1 cellular context compared by ENCODE assay signal in the genomic region with DNA sequence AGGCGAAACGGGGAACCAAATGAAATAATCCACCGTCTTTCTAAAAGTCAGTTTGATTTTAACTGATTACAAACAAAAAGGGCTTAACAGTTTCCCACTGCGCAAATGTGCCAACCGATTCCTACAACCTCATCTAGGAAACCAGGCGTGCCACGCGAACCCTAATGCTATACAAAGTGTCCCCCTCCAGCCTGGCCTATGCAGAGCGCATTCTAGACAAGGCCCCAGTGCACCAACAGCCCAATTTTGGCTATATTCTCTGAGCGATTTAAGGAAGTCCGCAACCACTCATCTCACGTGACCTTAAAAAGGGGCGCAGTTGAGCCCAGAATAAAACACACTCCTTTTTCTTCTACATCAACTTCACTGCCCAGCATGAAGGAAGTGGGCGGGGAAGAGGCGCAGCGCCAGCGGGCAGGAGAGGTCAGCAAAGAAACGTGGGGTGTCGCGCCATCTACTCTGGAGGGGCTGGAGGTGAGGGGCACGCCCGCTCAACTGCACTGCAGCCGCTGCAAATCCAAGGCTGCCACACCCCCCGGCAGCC.
TF ChIP-seq lines count a peak whose summit lies in the region.

No MANE protein-coding gene starts in this region.

TF ChIP-seq in H1, 55 proteins besides CTCF, POLR2A, EP300 and RAD21:
- peak; percentile 89 for TF ChIP-seq SAP30 (IDR thresholded peaks at IDR 0.05; ENCODE audit: insufficient read depth, insufficient replicate concordance, low read length)
- TF ChIP-seq POLR2AphosphoS5 (IDR thresholded peaks at IDR 0.05; ENCODE audit: low read depth, low read length): 0 out of 2 replicates have a peak, but pooled peaks have one; percentile 16
- no peak for TF ChIP-seq YY1 (IDR thresholded peaks at IDR 0.05; ENCODE audit: low read depth, low read length)
- no peak for TF ChIP-seq CBX8 (IDR thresholded peaks at IDR 0.05; ENCODE audit: borderline replicate concordance, low read depth, low read length)
- TF ChIP-seq RBBP5 (IDR thresholded peaks at IDR 0.05; ENCODE audit: borderline replicate concordance, low read depth, low read length): 0 out of 2 replicates have a peak, but pooled peaks have one; percentile 2
- TF ChIP-seq, protein P1, sequence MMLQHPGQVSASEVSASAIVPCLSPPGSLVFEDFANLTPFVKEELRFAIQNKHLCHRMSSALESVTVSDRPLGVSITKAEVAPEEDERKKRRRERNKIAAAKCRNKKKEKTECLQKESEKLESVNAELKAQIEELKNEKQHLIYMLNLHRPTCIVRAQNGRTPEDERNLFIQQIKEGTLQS (IDR thresholded peaks at IDR 0.05; ENCODE audit: insufficient read depth, low read depth, low read length): 0 out of 2 replicates have a peak, but pooled peaks have one; percentile 6
- TF ChIP-seq CEBPB (IDR thresholded peaks at IDR 0.05; ENCODE audit: low read depth, low read length): no peak
- TF ChIP-seq, protein P2, sequence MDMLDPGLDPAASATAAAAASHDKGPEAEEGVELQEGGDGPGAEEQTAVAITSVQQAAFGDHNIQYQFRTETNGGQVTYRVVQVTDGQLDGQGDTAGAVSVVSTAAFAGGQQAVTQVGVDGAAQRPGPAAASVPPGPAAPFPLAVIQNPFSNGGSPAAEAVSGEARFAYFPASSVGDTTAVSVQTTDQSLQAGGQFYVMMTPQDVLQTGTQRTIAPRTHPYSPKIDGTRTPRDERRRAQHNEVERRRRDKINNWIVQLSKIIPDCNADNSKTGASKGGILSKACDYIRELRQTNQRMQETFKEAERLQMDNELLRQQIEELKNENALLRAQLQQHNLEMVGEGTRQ (IDR thresholded peaks at IDR 0.05; ENCODE audit: low read length): peak; percentile 33; the same call in 1 of the 2 replicates
- TF ChIP-seq FOSL1 (IDR thresholded peaks at IDR 0.05; ENCODE audit: insufficient read depth, low read depth, low read length): no peak
- no peak for TF ChIP-seq TAF1 (IDR thresholded peaks at IDR 0.05; ENCODE audit: low read depth, low read length)
- no peak for TF ChIP-seq GABPA (IDR thresholded peaks at IDR 0.05; ENCODE audit: borderline replicate concordance, insufficient read depth, low read length)
- peak; percentile 5; the same call in 1 of the 2 replicates for TF ChIP-seq TBP (IDR thresholded peaks at IDR 0.05; ENCODE audit: low read depth, low read length)
- TF ChIP-seq RXRA (IDR thresholded peaks at IDR 0.05; ENCODE audit: insufficient read depth, low read depth, low read length): no peak
- TF ChIP-seq ASH2L (IDR thresholded peaks at IDR 0.05; ENCODE audit: low read length): peak; percentile 17
- no peak for TF ChIP-seq EZH2 (IDR thresholded peaks at IDR 0.05; ENCODE audit: low read depth, low read length, severe bottlenecking)
- TF ChIP-seq BACH1 (IDR thresholded peaks at IDR 0.05; ENCODE audit: low read length): no peak
